Comparison of ENCODE assay signal across 15 cellular contexts in genomic region chr5:111173476-111173875, GRCh38.
"Had no signal": no experiment of that assay in that cellular context is flagged by ENCODE, and none has a peak within 500 bp of the region (broad histone marks: within the 10 kb centered on the region; RNA-seq: fewer than 3 reads in every experiment).

No MANE protein-coding gene starts in this region.

- H3K27ac ChIP-seq: dorsolateral prefrontal cortex, neutrophil, tibial artery, upper lobe of left lung, uterus had no signal

- H3K27me3 ChIP-seq: dorsolateral prefrontal cortex, neutrophil, tibial artery, upper lobe of left lung, uterus had no signal

- H3K4me1 Mint-ChIP-seq: nephron progenitor cell had no signal

- DNase-seq: cortex of kidney; dorsolateral prefrontal cortex; effector CD8-positive, alpha-beta T cell; kidney glomerular epithelial cell; naive thymus-derived CD4-positive, alpha-beta T cell; nephron progenitor cell; posterior cingulate gyrus; small intestine; stimulated activated CD4-positive, alpha-beta T cell treated with anti-CD3 and anti-CD28 coated beads, Interleukin-2, amount 100 ng/mL, for 48 hours; stimulated activated naive CD8-positive, alpha-beta T cell treated with anti-CD3 and anti-CD28 coated beads, Interleukin-15, Interleukin-2, amounts not matched to agents 100 U/mL and 50 U/mL, for 24 hours; tibial artery; upper lobe of left lung; uterus had no signal

- H3K9me3 Mint-ChIP-seq: nephron progenitor cell had no signal

- H3K4me3 Mint-ChIP-seq: naive thymus-derived CD4-positive, alpha-beta T cell; nephron progenitor cell had no signal

- H3K27ac Mint-ChIP-seq: naive thymus-derived CD4-positive, alpha-beta T cell; nephron progenitor cell had no signal

- H3K36me3 ChIP-seq: neutrophil, tibial artery, upper lobe of left lung, uterus had no signal

- H3K4me1 ChIP-seq: tibial artery, upper lobe of left lung, uterus had no signal

- FAIRE-seq: small intestine had no signal

- H3K4me3 ChIP-seq: dorsolateral prefrontal cortex, tibial artery, upper lobe of left lung, uterus had no signal

- H3K9me3 ChIP-seq: neutrophil, tibial artery, upper lobe of left lung, uterus had no signal

- ATAC-seq: naive thymus-derived CD4-positive, alpha-beta T cell; sciatic nerve; stimulated activated naive CD8-positive, alpha-beta T cell treated with anti-CD3 and anti-CD28 coated beads, Interleukin-15, Interleukin-2, amounts not matched to agents 100 U/mL and 50 U/mL, for 24 hours had no signal
